Comparison of ENCODE assay signal across 9 cellular contexts in the genomic region with DNA sequence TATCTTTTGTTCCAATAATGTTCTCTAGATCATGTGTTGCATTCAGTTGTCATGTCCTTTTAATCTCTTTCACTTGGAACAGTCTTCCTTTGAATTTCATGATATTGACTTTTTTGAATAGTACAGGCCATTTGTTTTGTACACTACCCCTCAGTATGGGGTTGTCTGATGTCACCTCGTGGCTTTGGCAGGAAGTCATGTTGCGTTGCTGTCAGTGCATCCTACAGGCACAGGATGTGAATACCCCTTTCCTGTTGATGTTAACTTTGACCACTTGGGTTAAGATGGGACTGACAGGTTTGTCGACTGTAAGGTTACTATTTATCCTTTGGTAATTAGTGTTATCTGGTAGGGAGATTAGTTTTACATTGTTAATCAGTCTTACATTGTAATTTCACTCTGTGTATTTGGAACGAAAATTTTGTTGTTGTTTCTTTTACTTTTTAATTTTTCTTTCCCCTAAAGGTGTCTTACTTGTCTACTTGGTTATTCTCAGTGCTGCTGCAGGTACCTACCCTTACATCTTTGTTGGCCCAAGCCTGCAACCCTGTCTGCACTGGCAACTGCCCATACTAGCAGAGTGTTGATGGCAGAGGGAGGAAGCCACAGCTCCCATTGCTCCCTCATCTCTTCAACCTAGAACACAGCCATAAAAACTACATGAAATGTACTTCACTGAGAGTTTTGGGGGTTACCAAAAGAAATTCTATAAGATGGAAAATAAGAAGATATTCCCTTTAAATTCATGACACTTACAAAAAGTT. TPM values are rescaled to one million over a fixed set of nuclear protein-coding genes. Genes with fewer than 3 reads are reported as not detected.
DNase-seq lines count a peak whose midpoint lies in the region; ATAC-seq, FAIRE-seq and TF ChIP-seq lines count a peak whose summit lies in the region.
"Had no signal": no experiment of that assay in that cellular context is flagged by ENCODE, and none has a peak within 500 bp of the region (broad histone marks: within the 10 kb centered on the region; RNA-seq: fewer than 3 reads in every experiment).

No MANE protein-coding gene starts in this region.

- no peaks in the 10 kb centered on the region for H3K27me3 Mint-ChIP-seq in T-helper 1 cell treated with Interleukin-12 subunit alpha and Interleukin-12 subunit beta and Interleukin-4 antibody, amounts not matched to agents 30 μg/mL and 1 μg/mL, for 36 hours (ENCODE audit: low read depth)
- H3K27me3 Mint-ChIP-seq in naive thymus-derived CD4-positive, alpha-beta T cell: no peaks in the 10 kb centered on the region

- H3K27ac ChIP-seq in naive thymus-derived CD4-positive, alpha-beta T cell (ENCODE audit: low read depth, low read length): peak overlapping the region; percentile 29
- H3K27ac ChIP-seq in esophagus muscularis mucosa (replicated peaks in 1 of 4): no peak overlapping the region

- TF ChIP-seq EP300 in esophagus muscularis mucosa (IDR thresholded peaks at IDR 0.05): no peak

- peaks cover 33% of the 10 kb centered on the region for H3K4me1 Mint-ChIP-seq in T-helper 1 cell treated with Interleukin-12 subunit alpha and Interleukin-12 subunit beta and Interleukin-4 antibody, amounts not matched to agents 30 μg/mL and 1 μg/mL, for 36 hours (ENCODE audit: low read depth)
- peaks cover 25 to 51% (median 36%) of the 10 kb centered on the region in 7 donors for H3K4me1 Mint-ChIP-seq in naive thymus-derived CD4-positive, alpha-beta T cell

- no peaks in the 10 kb centered on the region for H3K36me3 ChIP-seq in naive thymus-derived CD4-positive, alpha-beta T cell (ENCODE audit: control insufficient read depth in 2 of 3, insufficient read depth in 3 of 3, low read length in 3 of 3)
- H3K36me3 ChIP-seq in esophagus muscularis mucosa: no peaks in the 10 kb centered on the region

- peaks cover 16% of the 10 kb centered on the region for H3K9me3 Mint-ChIP-seq in T-helper 1 cell treated with Interleukin-12 subunit alpha and Interleukin-12 subunit beta and Interleukin-4 antibody, amounts not matched to agents 30 μg/mL and 1 μg/mL, for 36 hours
- H3K9me3 Mint-ChIP-seq in naive thymus-derived CD4-positive, alpha-beta T cell: peaks cover 0 to 8% (median 0%) of the 10 kb centered on the region in 11 donors
- H3K9me3 Mint-ChIP-seq: stimulated activated memory B cell treated with anti-CD40 and anti-IgM and Interleukin-4, amounts not matched to agents 10 μg/mL and 1 μg/mL and 100 μg/mL, for 72 hours had no signal

- H3K27ac Mint-ChIP-seq in T-helper 1 cell treated with Interleukin-12 subunit alpha and Interleukin-12 subunit beta and Interleukin-4 antibody, amounts not matched to agents 30 μg/mL and 1 μg/mL, for 36 hours: peak overlapping the region; percentile 92
- peak overlapping the region; percentile 37 to 97 (median 82) for H3K27ac Mint-ChIP-seq in naive thymus-derived CD4-positive, alpha-beta T cell
- H3K27ac Mint-ChIP-seq: stimulated activated memory B cell treated with anti-CD40 and anti-IgM and Interleukin-4, amounts not matched to agents 10 μg/mL and 1 μg/mL and 100 μg/mL, for 72 hours had no signal

- peaks cover 20 to 28% of the 10 kb centered on the region in 2 donors for H3K4me1 ChIP-seq in naive thymus-derived CD4-positive, alpha-beta T cell (ENCODE audit: control insufficient read depth in 2 of 2, insufficient read depth in 2 of 2, low read length in 2 of 2)
- no peaks in the 10 kb centered on the region for H3K4me1 ChIP-seq in esophagus muscularis mucosa

- peak overlapping the region; percentile 3 for H3K4me3 ChIP-seq in naive thymus-derived CD4-positive, alpha-beta T cell (ENCODE audit: low read length)
- H3K4me3 ChIP-seq in esophagus muscularis mucosa: no peak overlapping the region

- no peaks in the 10 kb centered on the region for H3K27me3 ChIP-seq in naive thymus-derived CD4-positive, alpha-beta T cell (ENCODE audit: control insufficient read depth in 2 of 2, insufficient read depth in 2 of 2, low read length in 2 of 2)
- H3K27me3 ChIP-seq in esophagus muscularis mucosa: peaks cover 0 to 6% (median 0%) of the 10 kb centered on the region in 4 donors

- ATAC-seq in GM18511 (IDR thresholded peaks at IDR 0.05; ENCODE audit: unreplicated experiment): peak; percentile 75
- ATAC-seq in GM21717 (IDR thresholded peaks at IDR 0.05; ENCODE audit: unreplicated experiment): peak; percentile 75
- peak; percentile 97 for ATAC-seq in naive thymus-derived CD4-positive, alpha-beta T cell
- ATAC-seq: stimulated activated memory B cell treated with anti-CD40 and anti-IgM and Interleukin-4, amounts not matched to agents 10 μg/mL and 1 μg/mL and 100 μg/mL, for 72 hours had no signal

- peaks cover 5% of the 10 kb centered on the region for H3K36me3 Mint-ChIP-seq in T-helper 1 cell treated with Interleukin-12 subunit alpha and Interleukin-12 subunit beta and Interleukin-4 antibody, amounts not matched to agents 30 μg/mL and 1 μg/mL, for 36 hours (ENCODE audit: low read depth)
- H3K36me3 Mint-ChIP-seq in naive thymus-derived CD4-positive, alpha-beta T cell: peaks cover 0 to 14% (median 0%) of the 10 kb centered on the region in 5 donors
- H3K36me3 Mint-ChIP-seq: stimulated activated memory B cell treated with anti-CD40 and anti-IgM and Interleukin-4, amounts not matched to agents 10 μg/mL and 1 μg/mL and 100 μg/mL, for 72 hours had no signal

- DNase-seq in naive thymus-derived CD4-positive, alpha-beta T cell: peak in 7 of 9 donors; percentile 17 to 80 (median 47)
- DNase-seq in GM10248 (ENCODE audit: extremely low spot score) (no peak), esophagus muscularis mucosa (ENCODE audit: extremely low spot score) (no peak), AG08396 (ENCODE audit: low spot score) (no peak), D721Med (ENCODE audit: insufficient read length, low spot score) (no peak)

- CTCF ChIA-PET in naive thymus-derived CD4-positive, alpha-beta T cell (lab: Charles Lee): interaction anchor here (1.3 kb wide), 1 partner anchor 18 kb away, joined by 3 read pairs; no protein-coding TSS in a partner anchor
- CTCF ChIA-PET in GM10248 (lab: Yijun Ruan, JAX): interaction anchor here (1.3 to 4.8 kb wide), 3 partner anchors 7 to 10 kb away, joined by 4 to 20 read pairs (median 4); no protein-coding TSS in a partner anchor

- peak overlapping the region; percentile 64 for H3K4me3 Mint-ChIP-seq in T-helper 1 cell treated with Interleukin-12 subunit alpha and Interleukin-12 subunit beta and Interleukin-4 antibody, amounts not matched to agents 30 μg/mL and 1 μg/mL, for 36 hours
- H3K4me3 Mint-ChIP-seq in naive thymus-derived CD4-positive, alpha-beta T cell: peak overlapping the region; percentile 36 to 76 (median 64)
- H3K4me3 Mint-ChIP-seq: stimulated activated memory B cell treated with anti-CD40 and anti-IgM and Interleukin-4, amounts not matched to agents 10 μg/mL and 1 μg/mL and 100 μg/mL, for 72 hours had no signal

- FAIRE-seq in D721Med (lab: Jason Lieb, UNC): no peak

- WGBS in esophagus muscularis mucosa: 48% methylated on average over 4 of the region's 4 CpGs

- no peak for TF ChIP-seq POLR2A in esophagus muscularis mucosa (IDR thresholded peaks at IDR 0.05; ENCODE audit: low read depth)

- intact Hi-C loops in naive thymus-derived CD4-positive, alpha-beta T cell (cut with micrococcal nuclease): loop anchor here (1.0 to 5.0 kb wide), 3 partner anchors 14 to 679 kb away; a partner anchor contains a TSS
- intact Hi-C loops in esophagus muscularis mucosa (cut with DNase I): no loop called here

- TF ChIP-seq CTCF in GM10248 (IDR thresholded peaks at IDR 0.05; ENCODE audit: control extremely low read depth, extremely low read depth, low read depth, missing control alignments): no peak
- no peak for TF ChIP-seq CTCF in esophagus muscularis mucosa (IDR thresholded peaks at IDR 0.05)
- no peak for TF ChIP-seq CTCF in D721Med (IDR thresholded peaks at IDR 0.05; ENCODE audit: insufficient read depth, missing control alignments)

- POLR2A ChIA-PET in naive thymus-derived CD4-positive, alpha-beta T cell (lab: Charles Lee): interaction anchor here (1.3 to 5.9 kb wide), 3 partner anchors 14 to 76 kb away, joined by 5 to 58 read pairs (median 27); a partner anchor contains a TSS
- POLR2A ChIA-PET in GM10248 (lab: Yijun Ruan, JAX): no interaction called here

- no peaks in the 10 kb centered on the region for H3K9me3 ChIP-seq in naive thymus-derived CD4-positive, alpha-beta T cell (ENCODE audit: control insufficient read depth in 2 of 3, low read length in 3 of 3)
- H3K9me3 ChIP-seq in esophagus muscularis mucosa: no peaks in the 10 kb centered on the region

RNA-seq across cellular contexts. Expression of a gene that starts 14.7 kb away (rescaled TPM):
- total RNA-seq in naive thymus-derived CD4-positive, alpha-beta T cell: 10 to 100 TPM; 28.9 to 66.8 (median 54.4) TPM
- 10 to 100 TPM in 1 of 2 donors, 1 to 10 TPM in 1; 8.8 to 10.2 TPM for polyA plus RNA-seq in naive thymus-derived CD4-positive, alpha-beta T cell
- 10 to 100 TPM in 1 of 4 donors, 1 to 10 TPM in 3; 6.2 to 10.8 (median 7.1) TPM for total RNA-seq in esophagus muscularis mucosa

Comparison
In these comparisons a context has a peak if more than half of its experiments do, and no peak if none do; other contexts are left out.
1. DNase-seq: peak in naive thymus-derived CD4-positive, alpha-beta T cell (7 of 9); none in GM10248 (single experiment), esophagus muscularis mucosa (single experiment), AG08396 (single experiment) and D721Med (single experiment).
2. Peak in every context shown above with its lines, with median percentiles within 50 percentile points of each other: ATAC-seq.